Comparison of ENCODE assay signal across 27 cellular contexts in genomic region chr18:76345901-76346300, GRCh38.
"Had no signal": no experiment of that assay in that cellular context is flagged by ENCODE, and none has a peak within 500 bp of the region (broad histone marks: within the 10 kb centered on the region; RNA-seq: fewer than 3 reads in every experiment).

No MANE protein-coding gene starts in this region.

- H3K36me3 Mint-ChIP-seq: natural killer cell; stimulated activated effector memory CD8-positive, alpha-beta T cell treated with anti-CD3 and anti-CD28 coated beads, Interleukin-12 subunit alpha, Interleukin-12 subunit beta, amount 100 ng/mL, for 72 hours; type B pancreatic cell had no signal

- H3K36me3 ChIP-seq: left lung, lower lobe of right lung, pancreas, prostate gland, spleen, suprapubic skin, thoracic aorta, uterus had no signal

- H3K4me3 Mint-ChIP-seq: naive B cell; natural killer cell; nephron progenitor cell; stimulated activated effector memory CD8-positive, alpha-beta T cell treated with anti-CD3 and anti-CD28 coated beads, Interleukin-12 subunit alpha, Interleukin-12 subunit beta, amount 100 ng/mL, for 72 hours; stimulated activated naive CD8-positive, alpha-beta T cell treated with anti-CD3 and anti-CD28 coated beads, Interleukin-15, Interleukin-2, amounts not matched to agents 100 ng/mL and 50 ng/mL, for 24 hours; type B pancreatic cell had no signal

- DNase-seq: hippocampal formation; kidney glomerular epithelial cell; left cardiac atrium; left lung; lower lobe of right lung; mammary epithelial cell; mesenchymal stem cell; naive B cell; natural killer cell; nephron progenitor cell; pancreas; retina; right cardiac atrium; small intestine; spleen; stimulated activated CD4-positive, alpha-beta T cell treated with anti-CD3 and anti-CD28 coated beads, Interleukin-4, amount 100 ng/mL, for 24 hours; stimulated activated naive CD4-positive, alpha-beta T cell; uterus had no signal

- H3K27ac Mint-ChIP-seq: natural killer cell; nephron progenitor cell; stimulated activated effector memory CD8-positive, alpha-beta T cell treated with anti-CD3 and anti-CD28 coated beads, Interleukin-12 subunit alpha, Interleukin-12 subunit beta, amount 100 ng/mL, for 72 hours; stimulated activated naive CD8-positive, alpha-beta T cell treated with anti-CD3 and anti-CD28 coated beads, Interleukin-15, Interleukin-2, amounts not matched to agents 100 ng/mL and 50 ng/mL, for 24 hours; type B pancreatic cell had no signal

- H3K27me3 ChIP-seq: pancreas, suprapubic skin, tibial nerve, uterus had no signal

- H3K27ac ChIP-seq: left lung, lower lobe of right lung, pancreas, prostate gland, spleen, suprapubic skin, thoracic aorta, tibial nerve, uterus had no signal

- H3K9me3 ChIP-seq: lower lobe of right lung, pancreas, prostate gland, thoracic aorta, uterus had no signal

- H3K4me3 ChIP-seq: left lung, lower lobe of right lung, pancreas, prostate gland, spleen, suprapubic skin, thoracic aorta, tibial nerve, uterus had no signal

- FAIRE-seq: keratinocyte, pancreas, small intestine had no signal

- ATAC-seq: left cardiac atrium, left lung, lower lobe of right lung, natural killer cell, pancreas, right cardiac atrium, sciatic nerve had no signal

- H3K9me3 Mint-ChIP-seq: natural killer cell; stimulated activated effector memory CD8-positive, alpha-beta T cell treated with anti-CD3 and anti-CD28 coated beads, Interleukin-12 subunit alpha, Interleukin-12 subunit beta, amount 100 ng/mL, for 72 hours; stimulated activated naive CD8-positive, alpha-beta T cell treated with anti-CD3 and anti-CD28 coated beads, Interleukin-15, Interleukin-2, amounts not matched to agents 100 ng/mL and 50 ng/mL, for 24 hours had no signal

- H3K4me1 ChIP-seq: lower lobe of right lung, uterus had no signal
